ENCODE assay signal across 8 cellular contexts in genomic region chr3:133573629-133574194, GRCh38. TPM values are rescaled to one million over a fixed set of nuclear protein-coding genes. Genes with fewer than 3 reads are reported as not detected.
DNase-seq lines count a peak whose midpoint lies in the region; ATAC-seq and TF ChIP-seq lines count a peak whose summit lies in the region.

Gene CDV3 (plus strand): TSS chr3:133573686. CDS start chr3:133574045, 359 bp downstream.

- H4K20me1 ChIP-seq in mammary epithelial cell (ENCODE audit: insufficient read depth, low read length), result peaks cover 2% of the 10 kb centered on the region

- H3K4me1 Mint-ChIP-seq in Caco-2 (ENCODE audit: low read depth, unreplicated experiment), result peaks cover 27% of the 10 kb centered on the region

- H3K27me3 ChIP-seq in Caco-2 (replicated peaks; ENCODE audit: control insufficient read depth, insufficient read depth, low read length), result no peaks in the 10 kb centered on the region
- no peaks in the 10 kb centered on the region for H3K27me3 ChIP-seq in HUES6 (ENCODE audit: control insufficient read depth, insufficient read depth, low read length)
- no peaks in the 10 kb centered on the region for H3K27me3 ChIP-seq in mammary epithelial cell (ENCODE audit: insufficient read depth, low read length)
- H3K27me3 ChIP-seq in liver (ENCODE audit: control insufficient read depth in 4 of 4, insufficient read depth in 4 of 4, low read length in 3 of 4), result no peaks in the 10 kb centered on the region
- no peaks in the 10 kb centered on the region for H3K27me3 ChIP-seq in thoracic aorta (replicated peaks; ENCODE audit: insufficient read depth)

- peaks cover 49% of the 10 kb centered on the region for H3K79me2 ChIP-seq in mammary epithelial cell (ENCODE audit: insufficient read depth, low read length)

- no peaks in the 10 kb centered on the region for H3K9me3 ChIP-seq in Caco-2
- H3K9me3 ChIP-seq in HUES6 (ENCODE audit: control insufficient read depth, insufficient read depth, low read depth, low read length), result no peaks in the 10 kb centered on the region
- no peaks in the 10 kb centered on the region for H3K9me3 ChIP-seq in mammary epithelial cell (replicated peaks; ENCODE audit: insufficient read depth, low read length)
- no peaks in the 10 kb centered on the region for H3K9me3 ChIP-seq in liver (ENCODE audit: control insufficient read depth in 4 of 4, low read length in 3 of 4)
- H3K9me3 ChIP-seq in thoracic aorta, result no peaks in the 10 kb centered on the region

- H3K9ac ChIP-seq in HUES6 (ENCODE audit: low read length) (peak within 1 kb of the TSS; percentile 91), mammary epithelial cell (ENCODE audit: insufficient read depth, low read length) (peak within 1 kb of the TSS; percentile 91), liver (ENCODE audit: low read depth in 1 of 2, low read length in 2 of 2) (peak within 1 kb of the TSS; percentile 99)

- intact Hi-C loops in Caco-2 (cut with micrococcal nuclease; ENCODE audit: unreplicated experiment), result loop anchor here (1.0 to 10.0 kb wide), 6 partner anchors 9 to 849 kb away; partner anchors contain the start of gene NPHP3
- intact Hi-C loops in mammary epithelial cell (cut with micrococcal nuclease), result loop anchor here (5.0 to 10.0 kb wide), 6 partner anchors 36 to 911 kb away; partner anchors contain the start of genes ANAPC13, CEP63, NPHP3 and TOPBP1

- POLR2A ChIA-PET in Caco-2 (lab: Charles Lee), result interaction anchor here (0.6 to 1.7 kb wide), 16 partner anchors 9 to 851 kb away, joined by 3 to 31 read pairs (median 5); no protein-coding TSS in a partner anchor

- peak within 1 kb of the TSS; percentile 80 for H3K4me2 ChIP-seq in mammary epithelial cell (ENCODE audit: insufficient read depth, low read depth, low read length)

- CTCF ChIA-PET in Caco-2 (lab: Charles Lee) (interaction anchor here (0.6 to 1.9 kb wide), 14 partner anchors 9 to 847 kb away, joined by 3 to 17 read pairs (median 3); no protein-coding TSS in a partner anchor), mammary epithelial cell (lab: Charles Lee; ENCODE audit: low non-redundant PET) (interaction anchor here (0.5 to 0.9 kb wide), 6 partner anchors 42 to 247 kb away, joined by 3 to 7 read pairs (median 6); no protein-coding TSS in a partner anchor)

- H3K9me3 Mint-ChIP-seq in Caco-2 (ENCODE audit: unreplicated experiment), result no peaks in the 10 kb centered on the region

- H3K27me3 Mint-ChIP-seq in Caco-2 (ENCODE audit: insufficient read depth, unreplicated experiment), result no peaks in the 10 kb centered on the region

- dilution Hi-C loops in mammary epithelial cell (cut with HindIII; ENCODE audit: low sequenced_read_pairs), result no loop called here

- peak within 1 kb of the TSS; percentile 96 for H3K27ac Mint-ChIP-seq in Caco-2 (ENCODE audit: unreplicated experiment)

- BruUV-seq in Caco-2 (replicated peaks; lab: Mats Ljungman, UMichigan), result no TSS peak
- BruUV-seq in mammary epithelial cell (replicated peaks; lab: Mats Ljungman, UMichigan), result no TSS peak

- no peak for DNase-seq in Caco-2
- no peak for DNase-seq in mammary epithelial cell
- DNase-seq in thoracic aorta (ENCODE audit: low spot score), result no peak
- no peak for DNase-seq in NCI-H345 treated with DMSO at 0.1 percent for 48 hours (lab: John Stamatoyannopoulos, UW; ENCODE audit: unreplicated experiment)
- no peak for DNase-seq in DMS79 (lab: John Stamatoyannopoulos, UW)

- H2AFZ ChIP-seq in mammary epithelial cell (ENCODE audit: low read depth, low read length), result peak within 1 kb of the TSS; percentile 83

- TF ChIP-seq CTCF in Caco-2 (IDR thresholded peaks at IDR 0.05; ENCODE audit: insufficient read depth in 1 of 2, low read depth in 1 of 2, low read length in 1 of 2, severe bottlenecking in 1 of 2, unreplicated experiment in 1 of 2) (no peak), mammary epithelial cell (conservative IDR thresholded peaks at IDR 0.05 in 1 of 2, IDR thresholded peaks at IDR 0.05 in 1 of 2; ENCODE audit: extremely low read depth in 1 of 2, insufficient read depth in 1 of 2, low read depth in 1 of 2, low read length in 2 of 2) (no peak), liver (IDR thresholded peaks at IDR 0.05; ENCODE audit: low read depth, low read length, missing input control) (no peak), thoracic aorta (IDR thresholded peaks at IDR 0.05) (no peak)

- H3K27ac ChIP-seq in HUES6 (ENCODE audit: low read depth, low read length) (peak within 1 kb of the TSS; percentile 70; the same call in 1 of the 2 replicates), mammary epithelial cell (ENCODE audit: insufficient read depth, low read depth, low read length) (peak within 1 kb of the TSS; percentile 95), liver (ENCODE audit: low read depth in 1 of 2, low read length in 2 of 2) (peak within 1 kb of the TSS; percentile 94 to 96), thoracic aorta (peak within 1 kb of the TSS; percentile 87 to 94)

- TF ChIP-seq RAD21 in liver (IDR thresholded peaks at IDR 0.05), result no peak

- ATAC-seq in GM21447 (IDR thresholded peaks at IDR 0.05; ENCODE audit: unreplicated experiment), result peak; percentile 14
- ATAC-seq in thoracic aorta (ENCODE audit: insufficient number of reproducible peaks, low FRiP score, low read depth), result peak; percentile 21

- H3K4me1 ChIP-seq in Caco-2, result peaks cover 56% of the 10 kb centered on the region
- H3K4me1 ChIP-seq in HUES6 (ENCODE audit: control insufficient read depth, insufficient read depth, low read length), result peaks cover 11% of the 10 kb centered on the region
- peaks cover 43% of the 10 kb centered on the region for H3K4me1 ChIP-seq in mammary epithelial cell (ENCODE audit: insufficient read depth, low read length)
- peaks cover 5 to 24% (median 21%) of the 10 kb centered on the region in 4 donors for H3K4me1 ChIP-seq in liver (ENCODE audit: control insufficient read depth in 4 of 4, insufficient read depth in 4 of 4, low read length in 3 of 4)
- peaks cover 35 to 70% of the 10 kb centered on the region in 2 donors for H3K4me1 ChIP-seq in thoracic aorta (ENCODE audit: control insufficient read depth in 1 of 2, low read depth in 2 of 2)

- WGBS in mammary epithelial cell (ENCODE audit: low coverage, missing lambda C conversion rate), result no CpG with 5 or more reads among the region's 81 CpGs
- under 1% methylated on average over 81 of the region's 81 CpGs for WGBS in liver

- peaks cover 64% of the 10 kb centered on the region for H3K36me3 Mint-ChIP-seq in Caco-2 (ENCODE audit: insufficient read depth, unreplicated experiment)

- in situ Hi-C loops in mammary epithelial cell (cut with MboI; ENCODE audit: low sequenced_read_pairs in 2 of 2), result loop anchor here (10.0 kb wide), 2 partner anchors 99 to 109 kb away; no protein-coding TSS in a partner anchor

- peak within 1 kb of the TSS; percentile 81 for H3K4me3 Mint-ChIP-seq in Caco-2 (ENCODE audit: unreplicated experiment)

- H3K36me3 ChIP-seq in Caco-2 (ENCODE audit: control insufficient read depth, insufficient read depth, low read length) (no peaks in the 10 kb centered on the region; the same call in none of the 2 replicates), HUES6 (ENCODE audit: control insufficient read depth, insufficient read depth, low read length) (peaks cover 42% of the 10 kb centered on the region), mammary epithelial cell (ENCODE audit: insufficient read depth, low read length) (peaks cover 12% of the 10 kb centered on the region), liver (ENCODE audit: control insufficient read depth in 4 of 4, insufficient read depth in 3 of 4, low read depth in 1 of 4, low read length in 3 of 4) (peaks cover 0 to 5% (median 4%) of the 10 kb centered on the region in 4 donors), thoracic aorta (peaks cover 9% of the 10 kb centered on the region)

- peak within 1 kb of the TSS; percentile 96 for H3K4me3 ChIP-seq in Caco-2 (ENCODE audit: low read depth, low read length)
- H3K4me3 ChIP-seq in HUES6 (ENCODE audit: low read depth, low read length), result peak within 1 kb of the TSS; percentile 86
- peak within 1 kb of the TSS; percentile 81 to 89 (median 87) for H3K4me3 ChIP-seq in mammary epithelial cell (replicated peaks in 1 of 3; ENCODE audit: insufficient read depth in 1 of 3, low read depth in 2 of 3, low read length in 3 of 3)
- peak within 1 kb of the TSS; percentile 96 to 100 (median 97) for H3K4me3 ChIP-seq in liver (ENCODE audit: low read depth in 1 of 3, low read length in 3 of 3)
- peak within 1 kb of the TSS; percentile 75 for H3K4me3 ChIP-seq in thoracic aorta

TF ChIP-seq in liver, 16 proteins besides CTCF, POLR2A, EP300 and RAD21:
- TF ChIP-seq HNF4A (conservative IDR thresholded peaks at IDR 0.05), result no peak
- peak; percentile 1 for TF ChIP-seq FOXA2 (IDR thresholded peaks at IDR 0.05)
TF ChIP-seq in liver: peak in this region for 1.

RNA-seq across cellular contexts. Expression of gene CDV3, which starts in this region (rescaled TPM):
- total RNA-seq in Caco-2 (2022) (260 and 284 TPM in 2 replicates), mammary epithelial cell (100 to 1,000 TPM; 121 to 199 TPM), liver (10 to 100 TPM; 64.0 to 82.6 TPM), thoracic aorta (100 to 1,000 TPM in 1 of 2 donors, 10 to 100 TPM in 1; 86.5 to 190 TPM)
- polyA plus RNA-seq in mammary epithelial cell (61.0 TPM), liver (10 to 100 TPM; 37.5 to 42.1 TPM)
- polyA minus RNA-seq in mammary epithelial cell, result 80.9 TPM
